17 cellular contexts compared by ENCODE assay signal in genomic region chr7:26891400-26892355, GRCh38. TPM values are rescaled to one million over a fixed set of nuclear protein-coding genes. Genes with fewer than 3 reads are reported as not detected.
A peak's percentile ranks its signal among the peaks of the same experiment; 100 is the strongest.
DNase-seq lines count a peak whose midpoint lies in the region; ATAC-seq, FAIRE-seq and TF ChIP-seq lines count a peak whose summit lies in the region.
"Had no signal": no experiment of that assay in that cellular context is flagged by ENCODE, and none has a peak within 500 bp of the region (broad histone marks: within the 10 kb centered on the region; RNA-seq: fewer than 3 reads in every experiment).

No MANE protein-coding gene starts in this region.

- intact Hi-C loops in MCF 10A (cut with micrococcal nuclease) (no loop called here), breast epithelium (cut with DNase I; ENCODE audit: low total_unique reads) (no loop called here)

- DNase-seq in MCF 10A (ENCODE audit: unreplicated experiment) (peak; percentile 5), breast epithelium (ENCODE audit: low spot score in 2 of 2) (no peak), RPMI7951 (ENCODE audit: low read depth) (peak; percentile 76), urothelium cell line (ENCODE audit: low spot score) (peak; percentile 52), cerebellar cortex (ENCODE audit: low spot score) (no peak), T-helper 9 cell (no peak), T-cell (no peak)
- DNase-seq: activated CD4-positive, alpha-beta T cell treated with anti-CD3 and anti-CD28 coated beads for 1 hour; activated naive CD4-positive, alpha-beta T cell treated with anti-CD3 and anti-CD28 coated beads, Interleukin-2, amount 10 ng/mL, durations not matched to agents 7 days and 5 days; dermis blood vessel endothelial cell; head of caudate nucleus; NCI-H1694 treated with DMSO at 0.1 percent for 48 hours had no signal

- no peak for TF ChIP-seq CTCF in MCF 10A (IDR thresholded peaks at IDR 0.05; ENCODE audit: unreplicated experiment)
- TF ChIP-seq CTCF in breast epithelium (IDR thresholded peaks at IDR 0.05): no peak

- H3K9me3 Mint-ChIP-seq in MCF 10A (ENCODE audit: unreplicated experiment) (no peaks in the 10 kb centered on the region), T-cell (no peaks in the 10 kb centered on the region)
- H3K9me3 Mint-ChIP-seq: activated naive CD4-positive, alpha-beta T cell treated with anti-CD3 and anti-CD28 coated beads, Interleukin-2, amount 10 ng/mL, durations not matched to agents 7 days and 5 days had no signal

- CTCF ChIA-PET in MCF 10A (lab: Yijun Ruan, JAX) (interaction anchor here (0.7 to 1.3 kb wide), 2 partner anchors 16 to 269 kb away, joined by 3 to 4 read pairs; no protein-coding TSS in a partner anchor), T-cell (lab: Charles Lee) (interaction anchor here in 1 of 2 donors (0.7 kb wide), 1 partner anchor 1550 kb away, joined by 3 read pairs; no protein-coding TSS in a partner anchor)

- H3K27me3 Mint-ChIP-seq in MCF 10A (ENCODE audit: insufficient read depth, unreplicated experiment) (no peaks in the 10 kb centered on the region), T-cell (peaks cover 9 to 21% of the 10 kb centered on the region in 2 donors)
- H3K27me3 Mint-ChIP-seq: activated naive CD4-positive, alpha-beta T cell treated with anti-CD3 and anti-CD28 coated beads, Interleukin-2, amount 10 ng/mL, durations not matched to agents 7 days and 5 days had no signal

- no peak overlapping the region for H3K27ac ChIP-seq in breast epithelium
- H3K27ac ChIP-seq: 22Rv1 had no signal

- no TSS peak for BruUV-seq in MCF 10A (replicated peaks; lab: Mats Ljungman, UMichigan)

- POLR2A ChIA-PET in MCF 10A (lab: Yijun Ruan, JAX) (interaction anchor here (0.6 to 1.8 kb wide), 4 partner anchors 8 to 207 kb away, joined by 3 to 6 read pairs (median 4); partner anchors contain the start of gene SKAP2), T-cell (lab: Charles Lee) (no interaction called here)

- no peaks in the 10 kb centered on the region for H3K9me3 ChIP-seq in breast epithelium

- H3K36me3 Mint-ChIP-seq in MCF 10A (ENCODE audit: insufficient read depth, unreplicated experiment) (no peaks in the 10 kb centered on the region), T-cell (no peaks in the 10 kb centered on the region)
- H3K36me3 Mint-ChIP-seq: activated naive CD4-positive, alpha-beta T cell treated with anti-CD3 and anti-CD28 coated beads, Interleukin-2, amount 10 ng/mL, durations not matched to agents 7 days and 5 days had no signal

- H3K27me3 ChIP-seq in breast epithelium: no peaks in the 10 kb centered on the region

- TF ChIP-seq POLR2A in breast epithelium (IDR thresholded peaks at IDR 0.05): no peak

- H3K4me3 ChIP-seq in breast epithelium: no peak overlapping the region

- H3K4me1 ChIP-seq in breast epithelium: no peaks in the 10 kb centered on the region

- H3K4me3 Mint-ChIP-seq in MCF 10A (ENCODE audit: unreplicated experiment): no peak overlapping the region
- H3K4me3 Mint-ChIP-seq in T-cell: no peak overlapping the region
- H3K4me3 Mint-ChIP-seq: activated naive CD4-positive, alpha-beta T cell treated with anti-CD3 and anti-CD28 coated beads, Interleukin-2, amount 10 ng/mL, durations not matched to agents 7 days and 5 days had no signal

- H3K36me3 ChIP-seq in breast epithelium: no peaks in the 10 kb centered on the region

- peak; percentile 53 for ATAC-seq in HG02870 (IDR thresholded peaks at IDR 0.05; ENCODE audit: unreplicated experiment)
- ATAC-seq in T-cell (replicated peaks in 1 of 4): no peak
- ATAC-seq: HepG2, Right ventricle myocardium inferior had no signal

- H3K27ac Mint-ChIP-seq in MCF 10A (ENCODE audit: low read depth, unreplicated experiment): no peak overlapping the region
- no peak overlapping the region for H3K27ac Mint-ChIP-seq in T-cell
- H3K27ac Mint-ChIP-seq: activated naive CD4-positive, alpha-beta T cell treated with anti-CD3 and anti-CD28 coated beads, Interleukin-2, amount 10 ng/mL, durations not matched to agents 7 days and 5 days had no signal

- H3K4me1 Mint-ChIP-seq in MCF 10A (ENCODE audit: insufficient read depth, unreplicated experiment): no peaks in the 10 kb centered on the region
- no peaks in the 10 kb centered on the region for H3K4me1 Mint-ChIP-seq in T-cell
- H3K4me1 Mint-ChIP-seq: activated naive CD4-positive, alpha-beta T cell treated with anti-CD3 and anti-CD28 coated beads, Interleukin-2, amount 10 ng/mL, durations not matched to agents 7 days and 5 days had no signal

- FAIRE-seq in urothelium cell line (lab: Jason Lieb, UNC): peak; percentile 55
- FAIRE-seq: G401.6, HepG2 had no signal

RNA-seq across cellular contexts. Expression of gene SKAP2, which starts 27.3 kb away (rescaled TPM):
- total RNA-seq in MCF 10A (2022): 24.8 and 27.5 TPM in 2 replicates
- 10 to 100 TPM; 26.5 to 46.5 (median 35.7) TPM for total RNA-seq in breast epithelium
- total RNA-seq in RPMI7951 (2014; rRNA removed; shearing (Covaris generic)): 36.7 and 58.0 TPM in 2 replicates
- total RNA-seq in T-cell: 1 to 10 TPM; 4.8 to 8.9 (median 7.7) TPM

Comparison
In these comparisons a context has a peak if more than half of its experiments do, and no peak if none do; other contexts are left out.
1. DNase-seq: peak in MCF 10A (single experiment), RPMI7951 (single experiment) and urothelium cell line (single experiment); none in breast epithelium (0 of 2), cerebellar cortex (single experiment), T-helper 9 cell (single experiment) and T-cell (0 of 34).